2 cellular contexts compared by ENCODE assay signal in genomic region chr6:4384638-4385036, GRCh38.
A peak's percentile ranks its signal among the peaks of the same experiment; 100 is the strongest.
TF ChIP-seq lines count a peak whose summit lies in the region.

No MANE protein-coding gene starts in this region.

TF ChIP-seq in GM23338, 12 proteins besides CTCF, POLR2A, EP300 and RAD21 (continued from another document):
- TF ChIP-seq EZH2phosphoT487 (IDR thresholded peaks at IDR 0.05; ENCODE audit: unreplicated experiment) = no peak
- TF ChIP-seq EZH2 (IDR thresholded peaks at IDR 0.05; ENCODE audit: low read depth, unreplicated experiment) = no peak
- TF ChIP-seq CREB1 (CRISPR knock-in tag; IDR thresholded peaks at IDR 0.05; ENCODE audit: low read depth) = no peak
- TF ChIP-seq JUNB (IDR thresholded peaks at IDR 0.05; ENCODE audit: unreplicated experiment) = no peak
- TF ChIP-seq ETS1 (IDR thresholded peaks at IDR 0.05) = no peak
- no peak for TF ChIP-seq POLR2AphosphoS5 (IDR thresholded peaks at IDR 0.05; ENCODE audit: low read depth)
- no peak for TF ChIP-seq ZNF462 (CRISPR knock-in tag; IDR thresholded peaks at IDR 0.05)
- TF ChIP-seq REST (IDR thresholded peaks at IDR 0.05; ENCODE audit: unreplicated experiment) = no peak

TF ChIP-seq in H1, 55 proteins besides CTCF, POLR2A, EP300 and RAD21:
- TF ChIP-seq CHD7 (IDR thresholded peaks at IDR 0.05; ENCODE audit: insufficient replicate concordance, low read length) (no peak), ASH2L (IDR thresholded peaks at IDR 0.05; ENCODE audit: low read length) (no peak), SRF (IDR thresholded peaks at IDR 0.05; ENCODE audit: low read depth, low read length) (peak; percentile 52; the same call in 1 of the 2 replicates), MAX (IDR thresholded peaks at IDR 0.05) (no peak), BCL11A (IDR thresholded peaks at IDR 0.05; ENCODE audit: low read depth in 2 of 2, low read length in 2 of 2) (no peak)
